In genomic region chr20:13009682-13010406, GRCh38 we compare ENCODE assay signal across 8 cellular contexts. TPM values are rescaled to one million over a fixed set of nuclear protein-coding genes. Genes with fewer than 3 reads are reported as not detected.
DNase-seq lines count a peak whose midpoint lies in the region; ATAC-seq, FAIRE-seq and TF ChIP-seq lines count a peak whose summit lies in the region.

No MANE protein-coding gene starts in this region.

- FAIRE-seq in A549 (lab: Jason Lieb, UNC) = no peak

- no peak for TF ChIP-seq EP300 in A549 (IDR thresholded peaks at IDR 0.05)

- H3K36me3 ChIP-seq in left lung (no peaks in the 10 kb centered on the region), subcutaneous abdominal adipose tissue (ENCODE audit: control insufficient read depth in 5 of 5, insufficient read depth in 5 of 5, low read length in 5 of 5) (no peaks in the 10 kb centered on the region)

- peak overlapping the region; percentile 44 for H3K4me2 ChIP-seq in A549

- POLR2A ChIA-PET in A549 (lab: Yijun Ruan, JAX) = no interaction called here

- peak overlapping the region; percentile 52 to 74 (median 70) for H3K9ac ChIP-seq in subcutaneous abdominal adipose tissue (ENCODE audit: low read length in 5 of 5)

- no peaks in the 10 kb centered on the region for H3K27me3 ChIP-seq in left lung
- H3K27me3 ChIP-seq in subcutaneous abdominal adipose tissue (ENCODE audit: control insufficient read depth in 5 of 5, insufficient read depth in 4 of 5, low read length in 5 of 5) = no peaks in the 10 kb centered on the region

- peaks cover 20% of the 10 kb centered on the region; the same call in 2 of the 3 replicates for H3K4me1 ChIP-seq in A549
- H3K4me1 ChIP-seq in left lung = peaks cover 5 to 22% of the 10 kb centered on the region in 2 donors
- H3K4me1 ChIP-seq in subcutaneous abdominal adipose tissue (ENCODE audit: control insufficient read depth in 5 of 5, insufficient read depth in 5 of 5, low read length in 5 of 5) = peaks cover 2 to 26% (median 13%) of the 10 kb centered on the region in 5 donors

- in situ Hi-C loops in GM13977 (cut with MboI; ENCODE audit: low pct_unique_long_range_greater_than_20kb, low sequenced_read_pairs, unreplicated experiment) = no loop called here

- H3K9me3 ChIP-seq in A549 = no peaks in the 10 kb centered on the region
- H3K9me3 ChIP-seq in left lung = no peaks in the 10 kb centered on the region
- H3K9me3 ChIP-seq in subcutaneous abdominal adipose tissue (ENCODE audit: control insufficient read depth in 5 of 5, low read length in 5 of 5) = no peaks in the 10 kb centered on the region

- TF ChIP-seq RAD21 in A549 (conservative IDR thresholded peaks at IDR 0.05 in 1 of 2, IDR thresholded peaks at IDR 0.05 in 1 of 2) = no peak

- CTCF ChIA-PET in A549 (lab: Yijun Ruan, JAX) = interaction anchor here (0.9 to 1.9 kb wide), 3 partner anchors 40 to 241 kb away, joined by 3 to 6 read pairs (median 3); no protein-coding TSS in a partner anchor

- no peak for TF ChIP-seq POLR2A in A549 (IDR thresholded peaks at IDR 0.05; ENCODE audit: low read length)

- H3K27ac ChIP-seq in A549 (no peak overlapping the region), left lung (peak overlapping the region; percentile 72 to 82), subcutaneous abdominal adipose tissue (ENCODE audit: low read depth, low read length) (peak overlapping the region; percentile 85)

- TF ChIP-seq CTCF in A549 (IDR thresholded peaks at IDR 0.05) (no peak), GM13977 (IDR thresholded peaks at IDR 0.05; ENCODE audit: extremely low read depth, insufficient read depth, missing control alignments) (no peak), cardiac fibroblast (IDR thresholded peaks at IDR 0.05; ENCODE audit: low read depth, low read length) (no peak), left lung (IDR thresholded peaks at IDR 0.05) (no peak)

- no peak for DNase-seq in A549 (ENCODE audit: low read depth in 1 of 2, low spot score in 1 of 2)
- peak; percentile 49 for DNase-seq in GM13977 (ENCODE audit: low spot score)
- peak; percentile 48 for DNase-seq in NCI-H226
- DNase-seq in cardiac fibroblast (ENCODE audit: low read depth in 2 of 2) = peak; percentile 95 to 97
- DNase-seq in left lung = no peak
- DNase-seq in NCI-H345 (lab: John Stamatoyannopoulos, UW) = no peak

- WGBS in A549 (ENCODE audit: missing lambda C conversion rate) = 24% methylated on average over 6 of the region's 6 CpGs

- no peak overlapping the region for H3K4me3 ChIP-seq in A549
- H3K4me3 ChIP-seq in cardiac fibroblast (replicated peaks in 1 of 2; ENCODE audit: low read depth in 2 of 2, low read length in 2 of 2) = peak overlapping the region; percentile 51 to 53
- peak overlapping the region; percentile 30 to 45 for H3K4me3 ChIP-seq in left lung
- H3K4me3 ChIP-seq in subcutaneous abdominal adipose tissue (ENCODE audit: low read depth in 1 of 5, low read length in 5 of 5) = peak overlapping the region; percentile 63 to 76 (median 66)

- intact Hi-C loops in left lung (cut with DNase I) = no loop called here

- ATAC-seq in A549 = no peak; a peak in 1 of 6 replicates
- ATAC-seq in HG02763 (IDR thresholded peaks at IDR 0.05; ENCODE audit: unreplicated experiment) = peak; percentile 96
- peak; percentile 86 for ATAC-seq in left lung

TF ChIP-seq in A549, 52 proteins besides CTCF, POLR2A, EP300 and RAD21:
- TF ChIP-seq ELK1 (IDR thresholded peaks at IDR 0.05; ENCODE audit: low read depth, low read length) (no peak), FOSL2 (IDR thresholded peaks at IDR 0.05) (no peak), FOSL2 (CRISPR knock-in tag; IDR thresholded peaks at IDR 0.05) (no peak), HES2 (IDR thresholded peaks at IDR 0.05) (no peak), HDAC2 (IDR thresholded peaks at IDR 0.05) (no peak), NPAS2 (CRISPR knock-in tag; IDR thresholded peaks at IDR 0.05; ENCODE audit: borderline replicate concordance) (no peak), TFCP2L1 (CRISPR knock-in tag; IDR thresholded peaks at IDR 0.05) (no peak), KDM5A (IDR thresholded peaks at IDR 0.05) (no peak), CBX8 (IDR thresholded peaks at IDR 0.05) (no peak), MAX (IDR thresholded peaks at IDR 0.05) (no peak), ESRRA (IDR thresholded peaks at IDR 0.05; ENCODE audit: borderline replicate concordance, low read length) (no peak), CBX2 (IDR thresholded peaks at IDR 0.05; ENCODE audit: borderline replicate concordance, low read depth) (no peak), NFE2L2 (conservative IDR thresholded peaks at IDR 0.05; ENCODE audit: low read length) (no peak)
TF ChIP-seq in A549: peak in this region for 0.

RNA-seq across cellular contexts. Expression of gene SPTLC3, which starts 1.1 kb away (rescaled TPM):
- polyA plus RNA-seq in A549 (2011; rRNA removed) (0.54 and 0.57 TPM in 2 replicates), A549 (2017; fragmentation: RNase III; extraction: RNeasy Plus Mini Kit Qiagen cat#74134 plus additional on column Dnase treatment) (0.04 to 0.18 TPM (median 0.10 TPM) in 3 replicates)
- under 0.01 and 0.05 TPM in 2 replicates for polyA plus RNA-seq in A549 (2012; cell fraction: cytosol; rRNA removed)
- 0.12 TPM in 1 of 2 replicates, not detected in the other for polyA plus RNA-seq in A549 (2012; cell fraction: nucleus; rRNA removed)
- 0.39 and 0.74 TPM in 2 replicates for polyA minus RNA-seq in A549 (2011; rRNA and poly(A)+ RNA removed)
- 10 to 100 TPM; 20.7 to 25.0 TPM for total RNA-seq in left lung

Comparison
In these comparisons a context has a peak if more than half of its experiments do, and no peak if none do; other contexts are left out.
1. ATAC-seq: peak in HG02763 (single experiment) and left lung (single experiment); none in A549 (0 of 2).
2. DNase-seq: peak in GM13977 (single experiment), NCI-H226 (single experiment) and cardiac fibroblast (2 of 2); none in A549 (0 of 2), left lung (0 of 2) and NCI-H345 (single experiment).
3. H3K27ac ChIP-seq: peak in left lung (2 of 2) and subcutaneous abdominal adipose tissue (single experiment); none in A549 (0 of 2).